Comparison of ENCODE assay signal across 8 cellular contexts in the genomic region with DNA sequence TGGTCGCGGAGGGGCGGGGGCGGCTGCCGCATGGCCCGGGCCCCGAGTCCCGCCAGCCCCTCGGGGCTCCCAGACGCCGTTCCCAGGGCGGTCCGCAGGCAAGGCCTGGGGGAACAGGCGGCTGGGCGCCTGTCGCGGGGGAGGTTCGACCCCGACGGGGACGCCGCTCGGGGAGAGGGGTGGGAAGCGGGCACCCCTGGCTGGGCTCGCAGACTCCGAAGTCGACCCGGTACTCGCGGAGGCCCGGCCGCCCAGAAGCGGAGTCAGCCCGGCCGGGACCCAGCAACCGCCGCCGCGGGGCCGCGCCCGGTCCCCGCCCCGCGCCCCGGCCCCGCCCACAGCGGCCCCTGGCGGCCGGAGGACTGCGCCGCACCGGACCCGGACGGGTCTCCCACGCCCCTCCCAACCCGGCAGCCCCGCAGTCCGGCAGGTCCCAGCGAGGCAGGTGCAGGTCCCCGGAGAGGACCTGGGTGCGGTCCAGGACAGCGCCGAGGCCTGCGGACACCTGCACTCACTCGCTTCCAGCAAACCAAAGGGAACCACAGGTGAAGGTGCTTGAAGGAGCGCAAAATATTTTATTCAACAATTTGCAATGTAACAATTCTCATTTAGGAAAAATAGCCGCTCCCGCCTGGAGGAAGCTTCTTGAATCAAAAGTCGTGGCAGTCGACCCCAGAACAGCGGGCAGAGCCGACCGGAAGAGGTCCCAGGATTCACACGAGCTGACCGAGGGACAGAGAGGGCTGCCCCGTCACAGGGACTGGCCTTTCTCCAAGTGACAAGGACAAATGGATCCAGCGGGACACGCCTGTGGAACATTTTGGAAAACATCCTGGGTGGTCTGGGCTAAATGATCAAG. TPM values are rescaled to one million over a fixed set of nuclear protein-coding genes. Genes with fewer than 3 reads are reported as not detected.
DNase-seq lines count a peak whose midpoint lies in the region; ATAC-seq and TF ChIP-seq lines count a peak whose summit lies in the region.

A gene with protein sequence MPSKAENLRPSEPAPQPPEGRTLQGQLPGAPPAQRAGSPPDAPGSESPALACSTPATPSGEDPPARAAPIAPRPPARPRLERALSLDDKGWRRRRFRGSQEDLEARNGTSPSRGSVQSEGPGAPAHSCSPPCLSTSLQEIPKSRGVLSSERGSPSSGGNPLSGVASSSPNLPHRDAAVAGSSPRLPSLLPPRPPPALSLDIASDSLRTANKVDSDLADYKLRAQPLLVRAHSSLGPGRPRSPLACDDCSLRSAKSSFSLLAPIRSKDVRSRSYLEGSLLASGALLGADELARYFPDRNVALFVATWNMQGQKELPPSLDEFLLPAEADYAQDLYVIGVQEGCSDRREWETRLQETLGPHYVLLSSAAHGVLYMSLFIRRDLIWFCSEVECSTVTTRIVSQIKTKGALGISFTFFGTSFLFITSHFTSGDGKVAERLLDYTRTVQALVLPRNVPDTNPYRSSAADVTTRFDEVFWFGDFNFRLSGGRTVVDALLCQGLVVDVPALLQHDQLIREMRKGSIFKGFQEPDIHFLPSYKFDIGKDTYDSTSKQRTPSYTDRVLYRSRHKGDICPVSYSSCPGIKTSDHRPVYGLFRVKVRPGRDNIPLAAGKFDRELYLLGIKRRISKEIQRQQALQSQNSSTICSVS (minus strand): TSS at position 296 of the 859 bp plus-strand sequence. CDS start 426 bp downstream, outside the sequence.

- peaks cover 59 to 75% (median 73%) of the 10 kb centered on the region in 10 experiments for H3K4me1 ChIP-seq in BLaER1 treated with 17β-estradiol and CSF1 and Interleukin-3, amounts not matched to agents 10 nM and 100 nM
- peaks cover 14% of the 10 kb centered on the region for H3K4me1 ChIP-seq in PC-3 (ENCODE audit: insufficient read depth, low read length)

- TF ChIP-seq CTCF in PC-3 (conservative IDR thresholded peaks at IDR 0.05; ENCODE audit: low read depth, low read length) (peak; percentile 35), nephron progenitor cell (IDR thresholded peaks at IDR 0.05) (peak; percentile 45)

- H3K4me3 ChIP-seq in BLaER1 treated with 17β-estradiol and CSF1 and Interleukin-3, amounts not matched to agents 10 nM and 100 nM: peak within 1 kb of the TSS; percentile 83 to 97 (median 94)
- H3K4me3 ChIP-seq in PC-3 (ENCODE audit: low read length): peak within 1 kb of the TSS; percentile 87

- H3K4me2 ChIP-seq in BLaER1 treated with 17β-estradiol and CSF1 and Interleukin-3, amounts not matched to agents 10 nM and 100 nM: peak within 1 kb of the TSS; percentile 87 to 100 (median 98)
- peak within 1 kb of the TSS; percentile 87 for H3K4me2 ChIP-seq in PC-3 (ENCODE audit: low read length)

- no peaks in the 10 kb centered on the region for H3K9me3 ChIP-seq in BLaER1 treated with 17β-estradiol and CSF1 and Interleukin-3, amounts not matched to agents 10 nM and 100 nM (replicated peaks in 1 of 11)
- H3K9me3 ChIP-seq in PC-3 (ENCODE audit: low read length): no peaks in the 10 kb centered on the region

- peak; percentile 37 for ATAC-seq in HG03457 (IDR thresholded peaks at IDR 0.05; ENCODE audit: unreplicated experiment)
- ATAC-seq in PC-3: peak; percentile 77

- peaks cover 41% of the 10 kb centered on the region for H3K79me2 ChIP-seq in PC-3 (ENCODE audit: low read length)

- H3K9me2 ChIP-seq in PC-3 (replicated peaks; ENCODE audit: low read length): no peaks in the 10 kb centered on the region

- H3K27me3 ChIP-seq in BLaER1 treated with 17β-estradiol and CSF1 and Interleukin-3, amounts not matched to agents 10 nM and 100 nM: no peaks in the 10 kb centered on the region
- H3K27me3 ChIP-seq in PC-3 (ENCODE audit: low read length): no peaks in the 10 kb centered on the region

- no peaks in the 10 kb centered on the region for H3K27me3 Mint-ChIP-seq in nephron progenitor cell (ENCODE audit: low read depth, poor library complexity)
- no peaks in the 10 kb centered on the region for H3K27me3 Mint-ChIP-seq in stimulated activated naive CD8-positive, alpha-beta T cell treated with anti-CD3 and anti-CD28 coated beads, Interleukin-15, Interleukin-2, amounts not matched to agents 100 ng/mL and 50 ng/mL, for 24 hours

- no TSS peak for BruUV-seq in PC-3 (replicated peaks; lab: Mats Ljungman, UMichigan)

- peak within 1 kb of the TSS; percentile 72 to 90 (median 85) for H3K27ac ChIP-seq in BLaER1 treated with 17β-estradiol and CSF1 and Interleukin-3, amounts not matched to agents 10 nM and 100 nM
- H3K27ac ChIP-seq in PC-3 (ENCODE audit: low read length): no peak within 1 kb of the TSS

- no peaks in the 10 kb centered on the region for H3K9me3 Mint-ChIP-seq in nephron progenitor cell
- H3K9me3 Mint-ChIP-seq in stimulated activated naive CD8-positive, alpha-beta T cell treated with anti-CD3 and anti-CD28 coated beads, Interleukin-15, Interleukin-2, amounts not matched to agents 100 ng/mL and 50 ng/mL, for 24 hours: no peaks in the 10 kb centered on the region

- peaks cover 67 to 97% (median 92%) of the 10 kb centered on the region in 11 experiments for H4K20me1 ChIP-seq in BLaER1 treated with 17β-estradiol and CSF1 and Interleukin-3, amounts not matched to agents 10 nM and 100 nM
- peaks cover 8% of the 10 kb centered on the region; the same call in 1 of the 2 replicates for H4K20me1 ChIP-seq in PC-3 (ENCODE audit: low read length)

- DNase-seq in PC-3: peak; percentile 63
- DNase-seq in activated T-helper 1 cell treated with anti-CD3 and anti-CD28 coated beads, Interleukin-2, amount 50 U/mL, for 16 hours (ENCODE audit: low read depth in 1 of 2, low spot score in 1 of 2): peak; percentile 77 to 79
- peak; percentile 52 for DNase-seq in fibroblast of peridontal ligament (ENCODE audit: extremely low read depth)
- peak; percentile 94 for DNase-seq in nephron progenitor cell

- H3K4me1 Mint-ChIP-seq in nephron progenitor cell: peaks cover 35% of the 10 kb centered on the region
- H3K4me1 Mint-ChIP-seq in stimulated activated naive CD8-positive, alpha-beta T cell treated with anti-CD3 and anti-CD28 coated beads, Interleukin-15, Interleukin-2, amounts not matched to agents 100 ng/mL and 50 ng/mL, for 24 hours (ENCODE audit: low read depth): peaks cover 27% of the 10 kb centered on the region

- H3K9ac ChIP-seq in BLaER1 treated with 17β-estradiol and CSF1 and Interleukin-3, amounts not matched to agents 10 nM and 100 nM: peak within 1 kb of the TSS; percentile 85 to 97 (median 90)
- H3K9ac ChIP-seq in PC-3 (ENCODE audit: low read length): peak within 1 kb of the TSS; percentile 78

- peak; percentile 32 for TF ChIP-seq POLR2A in GM19193 (IDR thresholded peaks at IDR 0.05; ENCODE audit: extremely low read depth, insufficient read depth, insufficient read length)

- H3K27ac Mint-ChIP-seq in nephron progenitor cell: no peak within 1 kb of the TSS
- H3K27ac Mint-ChIP-seq in stimulated activated naive CD8-positive, alpha-beta T cell treated with anti-CD3 and anti-CD28 coated beads, Interleukin-15, Interleukin-2, amounts not matched to agents 100 ng/mL and 50 ng/mL, for 24 hours: no peak within 1 kb of the TSS

- peaks cover 47% of the 10 kb centered on the region for H3K36me3 Mint-ChIP-seq in nephron progenitor cell (ENCODE audit: low read depth)
- peaks cover 17% of the 10 kb centered on the region for H3K36me3 Mint-ChIP-seq in stimulated activated naive CD8-positive, alpha-beta T cell treated with anti-CD3 and anti-CD28 coated beads, Interleukin-15, Interleukin-2, amounts not matched to agents 100 ng/mL and 50 ng/mL, for 24 hours (ENCODE audit: low read depth)

- intact Hi-C loops in PC-3 (cut with micrococcal nuclease): no loop called here

- peak within 1 kb of the TSS; percentile 59 for H2AFZ ChIP-seq in PC-3 (ENCODE audit: low read length)

- POLR2A ChIA-PET in PC-3 (lab: Charles Lee; ENCODE audit: unreplicated experiment): no interaction called here

- H3K36me3 ChIP-seq in BLaER1 treated with 17β-estradiol and CSF1 and Interleukin-3, amounts not matched to agents 10 nM and 100 nM: peaks cover 33 to 67% (median 51%) of the 10 kb centered on the region in 11 experiments
- H3K36me3 ChIP-seq in PC-3 (ENCODE audit: low read depth, low read length): peaks cover 4% of the 10 kb centered on the region; the same call in 1 of the 2 replicates

- H3F3A ChIP-seq in PC-3 (ENCODE audit: low read length, unreplicated experiment): no peaks in the 10 kb centered on the region

- CTCF ChIA-PET in PC-3 (lab: Charles Lee): interaction anchor here (0.7 kb wide), 1 partner anchor 814 kb away, joined by 4 read pairs; no protein-coding TSS in a partner anchor

- H3K4me3 Mint-ChIP-seq in nephron progenitor cell: peak within 1 kb of the TSS; percentile 87
- H3K4me3 Mint-ChIP-seq in stimulated activated naive CD8-positive, alpha-beta T cell treated with anti-CD3 and anti-CD28 coated beads, Interleukin-15, Interleukin-2, amounts not matched to agents 100 ng/mL and 50 ng/mL, for 24 hours: peak within 1 kb of the TSS; percentile 84

RNA-seq across cellular contexts. Expression of the gene that starts here (rescaled TPM):
- total RNA-seq in PC-3 (2014; rRNA removed): 10.7 and 12.2 TPM in 2 replicates
